17 cellular contexts compared by ENCODE assay signal in genomic region chr14:101313268-101313667, GRCh38.
"Had no signal": no experiment of that assay in that cellular context is flagged by ENCODE, and none has a peak within 500 bp of the region (broad histone marks: within the 10 kb centered on the region; RNA-seq: fewer than 3 reads in every experiment).

No MANE protein-coding gene starts in this region.

- H3K4me1 ChIP-seq: gastroesophageal sphincter, sigmoid colon, stomach, testis, upper lobe of right lung had no signal

- H3K27me3 ChIP-seq: gastroesophageal sphincter, ovary, sigmoid colon, testis, upper lobe of right lung had no signal

- H3K4me3 Mint-ChIP-seq: activated naive CD8-positive, alpha-beta T cell treated with anti-CD3 and anti-CD28 coated beads, Interleukin-2, amount 10 ng/mL, durations not matched to agents 7 days and 5 days; activated T-helper 1 cell treated with anti-CD3 and anti-CD28 coated beads, Interleukin-12 subunit alpha, Interleukin-12 subunit beta, Interleukin-2, Interleukin-4 antibody, amounts not matched to agents 30 ng/mL and 10 ng/mL and 1 ng/mL, durations not matched to agents 14 hours and 24 hours and 36 hours; neural crest cell had no signal

- H3K27ac Mint-ChIP-seq: activated naive CD8-positive, alpha-beta T cell treated with anti-CD3 and anti-CD28 coated beads, Interleukin-2, amount 10 ng/mL, durations not matched to agents 7 days and 5 days; activated T-helper 1 cell treated with anti-CD3 and anti-CD28 coated beads, Interleukin-12 subunit alpha, Interleukin-12 subunit beta, Interleukin-2, Interleukin-4 antibody, amounts not matched to agents 30 ng/mL and 10 ng/mL and 1 ng/mL, durations not matched to agents 14 hours and 24 hours and 36 hours had no signal

- H3K4me3 ChIP-seq: gastroesophageal sphincter, ovary, sigmoid colon, stomach, testis, upper lobe of right lung had no signal

- H3K9me3 ChIP-seq: ovary, testis had no signal

- H3K4me1 Mint-ChIP-seq: activated naive CD8-positive, alpha-beta T cell treated with anti-CD3 and anti-CD28 coated beads, Interleukin-2, amount 10 ng/mL, durations not matched to agents 7 days and 5 days; neural crest cell had no signal

- H3K27ac ChIP-seq: gastroesophageal sphincter, ovary, sigmoid colon, stomach, testis, upper lobe of right lung had no signal

- H3K36me3 ChIP-seq: gastroesophageal sphincter, ovary, sigmoid colon, stomach, upper lobe of right lung had no signal

- ATAC-seq: gastroesophageal sphincter, left lobe of liver, upper lobe of right lung had no signal

- FAIRE-seq: keratinocyte, TTC549 had no signal

- DNase-seq: activated naive CD8-positive, alpha-beta T cell treated with anti-CD3 and anti-CD28 coated beads, Interleukin-2, amount 10 ng/mL, durations not matched to agents 7 days and 5 days; anterior cingulate cortex; effector CD8-positive, alpha-beta T cell; midbrain; ovary; sigmoid colon; stimulated activated CD4-positive, alpha-beta T cell treated with anti-CD3 and anti-CD28 coated beads, Interleukin-1b, Interleukin-23, amount 100 ng/mL, for 48 hours; stomach; T-helper 2 cell; testis; upper lobe of right lung had no signal
